25 cellular contexts compared by ENCODE assay signal in the genomic region with DNA sequence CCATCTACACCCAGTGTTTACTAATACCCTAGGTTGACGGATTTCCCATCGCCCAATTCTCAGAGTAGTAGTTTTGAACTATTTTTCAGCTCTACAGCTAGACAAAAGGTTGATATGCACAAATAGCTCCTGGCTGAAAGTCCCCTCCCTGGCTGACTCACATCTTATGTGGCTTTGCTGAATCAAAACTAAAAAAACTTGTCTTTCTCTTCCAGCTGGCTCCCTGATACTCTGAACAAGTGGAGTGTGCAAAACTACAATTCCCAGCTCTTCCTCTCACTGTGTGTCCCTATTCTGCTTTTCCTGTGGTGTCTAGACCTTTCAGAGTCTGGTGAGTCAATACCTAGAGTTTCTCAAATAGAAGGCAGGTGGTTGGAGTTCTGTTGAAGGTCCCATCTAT.
"Had no signal": no experiment of that assay in that cellular context is flagged by ENCODE, and none has a peak within 500 bp of the region (broad histone marks: within the 10 kb centered on the region; RNA-seq: fewer than 3 reads in every experiment).

No MANE protein-coding gene starts in this region.

- H3K4me3 ChIP-seq: cardiac muscle cell, colonic mucosa, heart right ventricle, left ventricle myocardium inferior, lung, right lobe of liver, skin epidermis, thoracic aorta, upper lobe of left lung had no signal

- H3K4me1 ChIP-seq: colonic mucosa, heart right ventricle, left ventricle myocardium inferior, right lobe of liver, upper lobe of left lung had no signal

- DNase-seq: activated CD4-positive, alpha-beta T cell treated with anti-CD3 and anti-CD28 coated beads, Interleukin-2, amount 50 U/mL, for 1 hour; activated CD4-positive, CD25-positive, alpha-beta regulatory T cell treated with anti-CD3 and anti-CD28 coated beads, Interleukin-2, amount 50 U/mL, for 72 hours; activated CD8-positive, alpha-beta T cell treated with anti-CD3 and anti-CD28 coated beads for 36 hours; activated gamma-delta T cell treated with Interleukin-2 at 50 U/mL for 16 hours; activated T-cell treated with anti-CD3 and anti-CD28 coated beads, Interleukin-2, amount 50 U/mL, for 4 hours; cerebellar nuclear complex; colonic mucosa; effector CD8-positive, alpha-beta T cell; erythroblast; heart right ventricle; left ventricle myocardium inferior; right lobe of liver; stimulated activated CD4-positive, alpha-beta T cell treated with anti-CD3 and anti-CD28 coated beads, Interleukin-12 subunit alpha, Interleukin-12 subunit beta, amount 100 ng/mL, for 4 hours; stimulated activated CD4-positive, alpha-beta T cell treated with anti-CD3 and anti-CD28 coated beads, Interleukin-4, amount 100 ng/mL, for 1 hour; stimulated activated naive CD8-positive, alpha-beta T cell treated with anti-CD3 and anti-CD28 coated beads, Interleukin-15, Interleukin-2, amounts not matched to agents 100 U/mL and 50 U/mL, for 24 hours; T-helper 17 cell; T1000; upper lobe of left lung had no signal

- FAIRE-seq: endometrium had no signal

- ATAC-seq: activated CD8-positive, alpha-beta T cell treated with anti-CD3 and anti-CD28 coated beads for 36 hours; activated T-helper 17 cell treated with anti-CD3 and anti-CD28 coated beads, Interleukin-2, amount 50 U/mL, for 72 hours; heart right ventricle; right lobe of liver; stimulated activated naive CD8-positive, alpha-beta T cell treated with anti-CD3 and anti-CD28 coated beads, Interleukin-15, Interleukin-2, amounts not matched to agents 100 U/mL and 50 U/mL, for 24 hours; T-helper 17 cell had no signal

- H3K27me3 ChIP-seq: colonic mucosa, right lobe of liver, upper lobe of left lung had no signal

- H3K27ac ChIP-seq: cardiac muscle cell, colonic mucosa, heart right ventricle, left ventricle myocardium inferior, neutrophil, right lobe of liver, skin epidermis, thoracic aorta, upper lobe of left lung had no signal

- H3K36me3 ChIP-seq: cardiac muscle cell, colonic mucosa, heart right ventricle, left ventricle myocardium inferior, neutrophil, right lobe of liver, thoracic aorta, upper lobe of left lung had no signal

- H3K9me3 ChIP-seq: colonic mucosa, heart right ventricle, left ventricle myocardium inferior, neutrophil, right lobe of liver, thoracic aorta, upper lobe of left lung had no signal
